In genomic region chr6:142810952-142811514, GRCh38 we compare ENCODE assay signal across 1 cellular context.
TF ChIP-seq lines count a peak whose summit lies in the region.

No MANE protein-coding gene starts in this region.

TF ChIP-seq in WTC11, 78 proteins besides CTCF, POLR2A, EP300 and RAD21 (continued from another document):
- TF ChIP-seq ZSCAN18 (CRISPR knock-in tag; IDR thresholded peaks at IDR 0.05) (no peak), USF1 (CRISPR knock-in tag; IDR thresholded peaks at IDR 0.05) (no peak)
